Comparison of ENCODE assay signal across 8 cellular contexts in the genomic region with DNA sequence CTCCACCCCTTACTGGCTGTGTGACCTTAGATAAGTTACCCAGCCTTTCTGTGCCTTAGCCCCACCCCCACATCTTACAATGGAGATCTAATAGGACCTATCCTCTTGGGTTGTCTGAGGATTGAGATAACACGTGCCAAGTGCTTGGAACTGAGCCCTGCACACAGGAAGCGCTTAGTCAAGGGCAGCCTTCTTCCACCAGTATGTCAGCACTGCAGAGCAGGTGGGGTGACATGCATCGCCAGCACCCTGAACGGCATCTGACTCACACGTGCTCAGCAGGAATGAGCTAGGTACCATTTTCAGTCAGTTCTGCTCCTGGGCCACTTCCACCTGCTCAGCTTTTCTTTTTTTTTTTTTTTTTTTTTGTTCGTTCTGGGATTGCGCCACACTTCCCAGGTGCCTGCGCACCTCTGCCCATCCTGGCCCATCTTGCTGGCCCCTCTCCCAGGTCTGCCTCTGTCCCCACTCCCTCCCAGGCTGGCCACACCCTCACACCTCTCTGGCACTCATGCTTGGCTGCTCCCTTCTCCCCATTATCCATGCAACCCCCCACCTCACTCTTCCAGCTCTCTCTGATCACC. TPM values are rescaled to one million over a fixed set of nuclear protein-coding genes. Genes with fewer than 3 reads are reported as not detected.
DNase-seq lines count a peak whose midpoint lies in the region; ATAC-seq and TF ChIP-seq lines count a peak whose summit lies in the region.

No MANE protein-coding gene starts in this region.

- no peaks in the 10 kb centered on the region for H3K27me3 Mint-ChIP-seq in MCF 10A (ENCODE audit: insufficient read depth, unreplicated experiment)
- H3K27me3 Mint-ChIP-seq in activated T-helper 1 cell treated with anti-CD3 and anti-CD28 coated beads, Interleukin-12 subunit alpha, Interleukin-12 subunit beta, Interleukin-2, Interleukin-4 antibody, amounts not matched to agents 30 ng/mL and 10 ng/mL and 1 ng/mL, durations not matched to agents 14 hours and 24 hours and 36 hours (ENCODE audit: insufficient read depth): peaks cover 42% of the 10 kb centered on the region
- H3K27me3 Mint-ChIP-seq in CD8-positive, alpha-beta memory T cell: peaks cover 12 to 23% of the 10 kb centered on the region in 2 donors

- TF ChIP-seq CTCF in MCF 10A (IDR thresholded peaks at IDR 0.05; ENCODE audit: unreplicated experiment) (no peak), breast epithelium (IDR thresholded peaks at IDR 0.05) (no peak), retinal pigment epithelial cell (conservative IDR thresholded peaks at IDR 0.05; ENCODE audit: low read depth, low read length) (no peak)

- intact Hi-C loops in MCF 10A (cut with micrococcal nuclease) (no loop called here), breast epithelium (cut with DNase I; ENCODE audit: low total_unique reads) (no loop called here)
- intact Hi-C loops in activated T-helper 1 cell treated with anti-CD3 and anti-CD28 coated beads, Interleukin-12 subunit alpha, Interleukin-12 subunit beta, Interleukin-2, Interleukin-4 antibody, amounts not matched to agents 30 ng/mL and 10 ng/mL and 1 ng/mL, durations not matched to agents 14 hours and 24 hours and 36 hours (cut with micrococcal nuclease): no loop called here

- CTCF ChIA-PET in MCF 10A (lab: Yijun Ruan, JAX): interaction anchor here (0.8 to 1.0 kb wide), 2 partner anchors 25 to 54 kb away, joined by 3 read pairs; no protein-coding TSS in a partner anchor
- CTCF ChIA-PET in CD8-positive, alpha-beta memory T cell (lab: Charles Lee): no interaction called here

- H3K27ac Mint-ChIP-seq in MCF 10A (ENCODE audit: low read depth, unreplicated experiment): no peak overlapping the region
- peak overlapping the region; percentile 29 for H3K27ac Mint-ChIP-seq in activated T-helper 1 cell treated with anti-CD3 and anti-CD28 coated beads, Interleukin-12 subunit alpha, Interleukin-12 subunit beta, Interleukin-2, Interleukin-4 antibody, amounts not matched to agents 30 ng/mL and 10 ng/mL and 1 ng/mL, durations not matched to agents 14 hours and 24 hours and 36 hours
- H3K27ac Mint-ChIP-seq in CD8-positive, alpha-beta memory T cell: no peak overlapping the region

- H3K9me3 ChIP-seq in breast epithelium: no peaks in the 10 kb centered on the region
- no peaks in the 10 kb centered on the region for H3K9me3 ChIP-seq in CD8-positive, alpha-beta memory T cell (ENCODE audit: low read length)

- H3K4me1 Mint-ChIP-seq in MCF 10A (ENCODE audit: insufficient read depth, unreplicated experiment): peaks cover 26% of the 10 kb centered on the region
- H3K4me1 Mint-ChIP-seq in activated T-helper 1 cell treated with anti-CD3 and anti-CD28 coated beads, Interleukin-12 subunit alpha, Interleukin-12 subunit beta, Interleukin-2, Interleukin-4 antibody, amounts not matched to agents 30 ng/mL and 10 ng/mL and 1 ng/mL, durations not matched to agents 14 hours and 24 hours and 36 hours (ENCODE audit: low read depth): peaks cover 18% of the 10 kb centered on the region
- peaks cover 5 to 21% (median 12%) of the 10 kb centered on the region in 3 donors for H3K4me1 Mint-ChIP-seq in CD8-positive, alpha-beta memory T cell

- DNase-seq in MCF 10A (ENCODE audit: unreplicated experiment) (peak; percentile 95), breast epithelium (ENCODE audit: low spot score in 2 of 2) (no peak), HK-2 (ENCODE audit: unreplicated experiment) (peak; percentile 76), retinal pigment epithelial cell (ENCODE audit: low read depth) (peak; percentile 46), T-helper 9 cell (no peak)
- DNase-seq in activated T-helper 1 cell treated with anti-CD3 and anti-CD28 coated beads, Interleukin-12 subunit alpha, Interleukin-12 subunit beta, Interleukin-2, Interleukin-4 antibody, amounts not matched to agents 30 ng/mL and 10 ng/mL and 1 ng/mL, durations not matched to agents 14 hours and 24 hours and 36 hours (ENCODE audit: low spot score): no peak
- DNase-seq in CD8-positive, alpha-beta memory T cell: no peak

- no peak for ATAC-seq in GM21360 (IDR thresholded peaks at IDR 0.05; ENCODE audit: unreplicated experiment)

- H3K36me3 Mint-ChIP-seq in MCF 10A (ENCODE audit: insufficient read depth, unreplicated experiment): peaks cover 4% of the 10 kb centered on the region
- peaks cover 2% of the 10 kb centered on the region for H3K36me3 Mint-ChIP-seq in activated T-helper 1 cell treated with anti-CD3 and anti-CD28 coated beads, Interleukin-12 subunit alpha, Interleukin-12 subunit beta, Interleukin-2, Interleukin-4 antibody, amounts not matched to agents 30 ng/mL and 10 ng/mL and 1 ng/mL, durations not matched to agents 14 hours and 24 hours and 36 hours (ENCODE audit: low read depth)
- H3K36me3 Mint-ChIP-seq in CD8-positive, alpha-beta memory T cell: peaks cover 5 to 26% (median 6%) of the 10 kb centered on the region in 3 donors

- H3K4me3 Mint-ChIP-seq in MCF 10A (ENCODE audit: unreplicated experiment): no peak overlapping the region
- H3K4me3 Mint-ChIP-seq in activated T-helper 1 cell treated with anti-CD3 and anti-CD28 coated beads, Interleukin-12 subunit alpha, Interleukin-12 subunit beta, Interleukin-2, Interleukin-4 antibody, amounts not matched to agents 30 ng/mL and 10 ng/mL and 1 ng/mL, durations not matched to agents 14 hours and 24 hours and 36 hours: no peak overlapping the region
- no peak overlapping the region for H3K4me3 Mint-ChIP-seq in CD8-positive, alpha-beta memory T cell

- POLR2A ChIA-PET in MCF 10A (lab: Yijun Ruan, JAX): interaction anchor here (0.6 to 1.8 kb wide), 3 partner anchors 20 to 622 kb away, joined by 4 to 5 read pairs (median 5); a partner anchor contains a TSS
- POLR2A ChIA-PET in CD8-positive, alpha-beta memory T cell (lab: Charles Lee): interaction anchor here (0.6 kb wide), 1 partner anchor 55 kb away, joined by 3 read pairs; no protein-coding TSS in a partner anchor

- BruUV-seq in MCF 10A (replicated peaks; lab: Mats Ljungman, UMichigan): no TSS peak

- H3K4me1 ChIP-seq in breast epithelium: no peaks in the 10 kb centered on the region
- H3K4me1 ChIP-seq in CD8-positive, alpha-beta memory T cell (ENCODE audit: insufficient read depth, low read length): no peaks in the 10 kb centered on the region

- H3K27me3 ChIP-seq in breast epithelium: no peaks in the 10 kb centered on the region
- no peaks in the 10 kb centered on the region for H3K27me3 ChIP-seq in CD8-positive, alpha-beta memory T cell (ENCODE audit: insufficient read depth, low read length, poor library complexity, severe bottlenecking)

- TF ChIP-seq POLR2A in breast epithelium (IDR thresholded peaks at IDR 0.05): no peak

- H3K4me3 ChIP-seq in breast epithelium (no peak overlapping the region), retinal pigment epithelial cell (ENCODE audit: low read length) (no peak overlapping the region)
- no peak overlapping the region for H3K4me3 ChIP-seq in CD8-positive, alpha-beta memory T cell (ENCODE audit: low read length)

- no peak overlapping the region for H3K27ac ChIP-seq in breast epithelium
- H3K27ac ChIP-seq in CD8-positive, alpha-beta memory T cell (ENCODE audit: low read depth, low read length): no peak overlapping the region

- H3K36me3 ChIP-seq in breast epithelium: no peaks in the 10 kb centered on the region
- no peaks in the 10 kb centered on the region for H3K36me3 ChIP-seq in CD8-positive, alpha-beta memory T cell (ENCODE audit: insufficient read depth, low read length)

- H3K9me3 Mint-ChIP-seq in MCF 10A (ENCODE audit: unreplicated experiment): no peaks in the 10 kb centered on the region
- peaks cover 9% of the 10 kb centered on the region for H3K9me3 Mint-ChIP-seq in activated T-helper 1 cell treated with anti-CD3 and anti-CD28 coated beads, Interleukin-12 subunit alpha, Interleukin-12 subunit beta, Interleukin-2, Interleukin-4 antibody, amounts not matched to agents 30 ng/mL and 10 ng/mL and 1 ng/mL, durations not matched to agents 14 hours and 24 hours and 36 hours
- H3K9me3 Mint-ChIP-seq in CD8-positive, alpha-beta memory T cell: peaks cover 0 to 2% (median 0%) of the 10 kb centered on the region in 5 donors

RNA-seq across cellular contexts. Expression of a gene that starts 19.6 kb away (rescaled TPM):
- total RNA-seq in MCF 10A (2022) (16.6 and 20.0 TPM in 2 replicates), breast epithelium (100 to 1,000 TPM in 2 of 3 donors, 10 to 100 TPM in 1; 70.8 to 193 (median 122) TPM)
- 1.3 and 2.2 TPM in 2 replicates for total RNA-seq in activated T-helper 1 cell treated with anti-CD3 and anti-CD28 coated beads, Interleukin-12 subunit alpha, Interleukin-12 subunit beta, Interleukin-2, Interleukin-4 antibody, amounts not matched to agents 30 ng/mL and 10 ng/mL and 1 ng/mL, durations not matched to agents 14 hours and 24 hours and 36 hours
- total RNA-seq in CD8-positive, alpha-beta memory T cell: 1 to 10 TPM; 6.0 to 7.0 TPM
- polyA plus RNA-seq in CD8-positive, alpha-beta memory T cell: 7.0 TPM

Comparison
In these comparisons a context has a peak if more than half of its experiments do, and no peak if none do; other contexts are left out.
1. DNase-seq: peak in MCF 10A (single experiment), HK-2 (single experiment) and retinal pigment epithelial cell (single experiment); none in breast epithelium (0 of 2), activated T-helper 1 cell treated with anti-CD3 and anti-CD28 coated beads, Interleukin-12 subunit alpha, Interleukin-12 subunit beta, Interleukin-2, Interleukin-4 antibody, amounts not matched to agents 30 ng/mL and 10 ng/mL and 1 ng/mL, durations not matched to agents 14 hours and 24 hours and 36 hours (single experiment), T-helper 9 cell (single experiment) and CD8-positive, alpha-beta memory T cell (0 of 5).